ENCODE assay signal across 35 cellular contexts in genomic region chr14:104066719-104067118, GRCh38. TPM values are rescaled to one million over a fixed set of nuclear protein-coding genes. Genes with fewer than 3 reads are reported as not detected.
"Had no signal": no experiment of that assay in that cellular context is flagged by ENCODE, and none has a peak within 500 bp of the region (broad histone marks: within the 10 kb centered on the region; RNA-seq: fewer than 3 reads in every experiment).

No MANE protein-coding gene starts in this region.

- DNase-seq: Karpas-422, Kasumi-1, MG63, MM.1S, MV-4-11, NCI-H1048, NCI-H1092, NCI-H1092 treated with DMSO at 0.1 percent for 48 hours, NCI-H1105, NCI-H1105 treated with DMSO at 0.1 percent for 48 hours, NCI-H1417, NCI-H1417 treated with DMSO at 0.1 percent for 48 hours, NCI-H1436, NCI-H1436 treated with DMSO at 0.1 percent for 48 hours, NCI-H146, NCI-H1694, NCI-H1694 treated with DMSO at 0.1 percent for 48 hours, NCI-H187, NCI-H187 treated with DMSO at 0.1 percent for 48 hours, NCI-H1930, NCI-H2029, NCI-H2029 treated with DMSO at 0.1 percent for 48 hours, NCI-H2081, NCI-H2081 treated with DMSO at 0.1 percent for 48 hours, NCI-H2107, NCI-H2171, NCI-H2171 treated with DMSO at 0.1 percent for 48 hours, NCI-H2227 treated with DMSO at 0.1 percent for 48 hours, NCI-H226, NCI-H345, NCI-H446, NCI-H446 treated with DMSO at 0.1 percent for 48 hours, NCI-H510A, NCI-H510A treated with DMSO at 0.1 percent for 48 hours had no signal

- H3K9me3 ChIP-seq: MG63 had no signal

- H3K36me3 ChIP-seq: MG63 had no signal

- H3K27me3 ChIP-seq: MG63 had no signal

- H3K4me3 ChIP-seq: MG63 had no signal

RNA-seq across cellular contexts. Expression of gene ASPG, which starts 18.8 kb away (rescaled TPM):
- total RNA-seq: M059J had no signal
